In the genomic region with DNA sequence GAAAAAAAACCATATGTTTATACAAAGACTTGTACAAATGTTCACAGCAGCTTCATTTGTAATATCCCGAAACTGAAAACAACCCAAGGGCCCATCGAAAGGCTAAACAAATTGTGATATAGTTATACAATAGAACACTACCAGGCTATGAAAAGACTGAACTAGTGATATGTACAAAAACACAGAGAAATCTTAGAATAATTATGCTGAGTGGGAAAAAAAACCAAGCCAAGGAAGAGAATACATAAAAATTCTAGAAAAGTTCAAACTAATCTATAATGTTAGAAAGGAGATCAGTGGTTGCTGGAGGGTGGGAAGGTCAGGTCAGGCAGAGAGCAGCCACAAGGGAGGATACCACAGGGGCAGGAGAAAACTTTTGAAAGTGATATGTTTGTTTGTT, we compare ENCODE assay signal across 40 cellular contexts. TPM values are rescaled to one million over a fixed set of nuclear protein-coding genes. Genes with fewer than 3 reads are reported as not detected.
"Had no signal": no experiment of that assay in that cellular context is flagged by ENCODE, and none has a peak within 500 bp of the region (broad histone marks: within the 10 kb centered on the region; RNA-seq: fewer than 3 reads in every experiment).

No MANE protein-coding gene starts in this region.

- H3K4me1 Mint-ChIP-seq: activated naive CD4-positive, alpha-beta T cell treated with anti-CD3 and anti-CD28 coated beads, Interleukin-2, amount 10 ng/mL, durations not matched to agents 7 days and 5 days; activated naive CD4-positive, alpha-beta T cell treated with anti-CD3 and anti-CD28 coated beads, Interleukin-2, amount 50 U/mL, for 24 hours; activated naive CD8-positive, alpha-beta T cell treated with anti-CD3 and anti-CD28 coated beads for 36 hours; activated naive CD8-positive, alpha-beta T cell treated with anti-CD3 and anti-CD28 coated beads, Interleukin-2, amount 10 ng/mL, durations not matched to agents 7 days and 5 days; activated naive CD8-positive, alpha-beta T cell treated with anti-CD3 and anti-CD28 coated beads, Interleukin-2, amount 50 U/mL, for 24 hours; activated T-helper 17 cell treated with anti-CD3 and anti-CD28 coated beads, Interleukin-2, amount 50 U/mL, for 72 hours; brain; central memory CD8-positive, alpha-beta T cell had no signal

- H3K36me3 Mint-ChIP-seq: activated naive CD4-positive, alpha-beta T cell treated with anti-CD3 and anti-CD28 coated beads, Interleukin-2, amount 10 ng/mL, durations not matched to agents 7 days and 5 days; activated naive CD4-positive, alpha-beta T cell treated with anti-CD3 and anti-CD28 coated beads, Interleukin-2, amount 50 U/mL, for 24 hours; activated naive CD4-positive, alpha-beta T cell treated with anti-CD3 and anti-CD28 coated beads, Interleukin-2, amount 50 U/mL, for 72 hours; activated naive CD8-positive, alpha-beta T cell; activated naive CD8-positive, alpha-beta T cell treated with anti-CD3 and anti-CD28 coated beads for 36 hours; activated naive CD8-positive, alpha-beta T cell treated with anti-CD3 and anti-CD28 coated beads, Interleukin-2, amount 10 ng/mL, durations not matched to agents 7 days and 5 days; brain had no signal

- H3K9me3 Mint-ChIP-seq: activated naive CD4-positive, alpha-beta T cell treated with anti-CD3 and anti-CD28 coated beads, Interleukin-2, amount 10 ng/mL, durations not matched to agents 7 days and 5 days; activated naive CD4-positive, alpha-beta T cell treated with anti-CD3 and anti-CD28 coated beads, Interleukin-2, amount 50 U/mL, for 72 hours; activated naive CD8-positive, alpha-beta T cell treated with anti-CD3 and anti-CD28 coated beads for 36 hours; activated naive CD8-positive, alpha-beta T cell treated with anti-CD3 and anti-CD28 coated beads, Interleukin-2, amount 10 ng/mL, durations not matched to agents 7 days and 5 days; activated naive CD8-positive, alpha-beta T cell treated with anti-CD3 and anti-CD28 coated beads, Interleukin-2, amount 50 U/mL, for 24 hours; activated T-cell treated with anti-CD3 and anti-CD28 coated beads, Interleukin-2, amount 50 U/mL, for 24 hours; activated T-cell treated with anti-CD3 and anti-CD28 coated beads, Interleukin-2, amount 50 U/mL, for 4 hours; activated T-helper 1 cell treated with anti-CD3 and anti-CD28 coated beads, Interleukin-12 subunit alpha, Interleukin-12 subunit beta, Interleukin-2, Interleukin-4 antibody, amounts not matched to agents 30 ng/mL and 10 ng/mL and 1 ng/mL, durations not matched to agents 14 hours and 24 hours and 36 hours; activated T-helper 17 cell treated with anti-CD3 and anti-CD28 coated beads, Interleukin-2, amount 50 U/mL, for 72 hours; activated T-helper 2 cell treated with anti-CD3 and anti-CD28 coated beads, Interferon-gamma antibody, Interleukin-2, Interleukin-4, amounts not matched to agents 10 μg/mL and 5 μg/mL and 100 μg/mL, durations not matched to agents 14 hours and 24 hours and 36 hours; brain; central memory CD8-positive, alpha-beta T cell had no signal

- H3K9me3 ChIP-seq: adrenal gland, ascending aorta, body of pancreas, breast epithelium had no signal

- DNase-seq: activated effector memory CD4-positive, alpha-beta T cell treated with anti-CD3 and anti-CD28 coated beads, Interleukin-2, amount 50 U/mL, for 16 hours; activated effector memory CD4-positive, alpha-beta T cell treated with Interleukin-2 at 50 U/mL for 16 hours; activated gamma-delta T cell; activated gamma-delta T cell treated with Interleukin-2 at 50 U/mL for 16 hours; activated naive CD4-positive, alpha-beta T cell; activated naive CD4-positive, alpha-beta T cell treated with anti-CD3 and anti-CD28 coated beads for 36 hours; activated naive CD4-positive, alpha-beta T cell treated with anti-CD3 and anti-CD28 coated beads, Interleukin-2, amount 10 ng/mL, durations not matched to agents 7 days and 5 days; activated naive CD4-positive, alpha-beta T cell treated with anti-CD3 and anti-CD28 coated beads, Interleukin-2, amount 50 U/mL, for 16 hours; activated naive CD4-positive, alpha-beta T cell treated with Interleukin-2 at 50 U/mL for 16 hours; activated naive CD8-positive, alpha-beta T cell treated with anti-CD3 and anti-CD28 coated beads for 36 hours; activated naive CD8-positive, alpha-beta T cell treated with anti-CD3 and anti-CD28 coated beads, Interleukin-2, amount 10 ng/mL, durations not matched to agents 7 days and 5 days; activated naive CD8-positive, alpha-beta T cell treated with anti-CD3 and anti-CD28 coated beads, Interleukin-2, amount 50 U/mL, for 24 hours; activated T-cell treated with anti-CD3 and anti-CD28 coated beads, Interleukin-2, amount 50 U/mL, for 1 hour; activated T-cell treated with anti-CD3 and anti-CD28 coated beads, Interleukin-2, amount 50 U/mL, for 24 hours; activated T-cell treated with anti-CD3 and anti-CD28 coated beads, Interleukin-2, amount 50 U/mL, for 4 hours; activated T-cell treated with anti-CD3 and anti-CD28 coated beads, Interleukin-2, amount 50 U/mL, for 48 hours; activated T-cell treated with anti-CD3 and anti-CD28 coated beads, Interleukin-2, amount 50 U/mL, for 72 hours; adrenal gland; amniotic stem cell; amygdala; anterior cingulate cortex; body of pancreas; brain microvascular endothelial cell; caudate nucleus; central memory CD4-positive, alpha-beta T cell; cerebellar nuclear complex had no signal

- FAIRE-seq: astrocyte, bronchial epithelial cell had no signal

- H3K4me3 ChIP-seq: adrenal gland, ascending aorta, body of pancreas, breast epithelium, cardiac muscle cell had no signal

- ATAC-seq: activated naive CD4-positive, alpha-beta T cell treated with anti-CD3 and anti-CD28 coated beads, Interleukin-2, amount 50 U/mL, for 72 hours; activated naive CD8-positive, alpha-beta T cell treated with anti-CD3 and anti-CD28 coated beads, Interleukin-2, amount 50 U/mL, for 24 hours; activated T-cell treated with anti-CD3 and anti-CD28 coated beads, Interleukin-2, amount 50 U/mL, for 4 hours; activated T-cell treated with anti-CD3 and anti-CD28 coated beads, Interleukin-2, amount 50 U/mL, for 72 hours; activated T-helper 17 cell treated with anti-CD3 and anti-CD28 coated beads, Interleukin-2, amount 50 U/mL, for 72 hours; body of pancreas had no signal

- H3K27ac ChIP-seq: adrenal gland, ascending aorta, body of pancreas, brain microvascular endothelial cell, breast epithelium, cardiac muscle cell had no signal

- H3K36me3 ChIP-seq: adrenal gland, ascending aorta, brain microvascular endothelial cell, breast epithelium, cardiac muscle cell had no signal

- H3K4me1 ChIP-seq: adrenal gland, ascending aorta, body of pancreas, breast epithelium had no signal

- H3K4me3 Mint-ChIP-seq: activated naive CD4-positive, alpha-beta T cell treated with anti-CD3 and anti-CD28 coated beads for 36 hours; activated naive CD4-positive, alpha-beta T cell treated with anti-CD3 and anti-CD28 coated beads, Interleukin-2, amount 10 ng/mL, durations not matched to agents 7 days and 5 days; activated naive CD4-positive, alpha-beta T cell treated with anti-CD3 and anti-CD28 coated beads, Interleukin-2, amount 50 U/mL, for 24 hours; activated naive CD8-positive, alpha-beta T cell; activated naive CD8-positive, alpha-beta T cell treated with anti-CD3 and anti-CD28 coated beads for 36 hours; activated naive CD8-positive, alpha-beta T cell treated with anti-CD3 and anti-CD28 coated beads, Interleukin-2, amount 10 ng/mL, durations not matched to agents 7 days and 5 days; activated naive CD8-positive, alpha-beta T cell treated with anti-CD3 and anti-CD28 coated beads, Interleukin-2, amount 50 U/mL, for 24 hours; activated T-cell treated with anti-CD3 and anti-CD28 coated beads, Interleukin-2, amount 50 U/mL, for 24 hours; activated T-cell treated with anti-CD3 and anti-CD28 coated beads, Interleukin-2, amount 50 U/mL, for 4 hours; activated T-cell treated with anti-CD3 and anti-CD28 coated beads, Interleukin-2, amount 50 U/mL, for 72 hours; activated T-helper 1 cell treated with anti-CD3 and anti-CD28 coated beads, Interleukin-12 subunit alpha, Interleukin-12 subunit beta, Interleukin-2, Interleukin-4 antibody, amounts not matched to agents 30 ng/mL and 10 ng/mL and 1 ng/mL, durations not matched to agents 14 hours and 24 hours and 36 hours; activated T-helper 17 cell treated with anti-CD3 and anti-CD28 coated beads, Interleukin-2, amount 50 U/mL, for 72 hours; brain; central memory CD8-positive, alpha-beta T cell had no signal

- H3K27me3 ChIP-seq: ascending aorta, body of pancreas, brain microvascular endothelial cell, breast epithelium, cardiac muscle cell had no signal

- H3K27ac Mint-ChIP-seq: activated naive CD4-positive, alpha-beta T cell treated with anti-CD3 and anti-CD28 coated beads for 36 hours; activated naive CD4-positive, alpha-beta T cell treated with anti-CD3 and anti-CD28 coated beads, Interleukin-2, amount 10 ng/mL, durations not matched to agents 7 days and 5 days; activated naive CD4-positive, alpha-beta T cell treated with anti-CD3 and anti-CD28 coated beads, Interleukin-2, amount 50 U/mL, for 24 hours; activated naive CD4-positive, alpha-beta T cell treated with anti-CD3 and anti-CD28 coated beads, Interleukin-2, amount 50 U/mL, for 72 hours; activated naive CD8-positive, alpha-beta T cell; activated naive CD8-positive, alpha-beta T cell treated with anti-CD3 and anti-CD28 coated beads for 36 hours; activated naive CD8-positive, alpha-beta T cell treated with anti-CD3 and anti-CD28 coated beads, Interleukin-2, amount 10 ng/mL, durations not matched to agents 7 days and 5 days; activated naive CD8-positive, alpha-beta T cell treated with anti-CD3 and anti-CD28 coated beads, Interleukin-2, amount 50 U/mL, for 24 hours; activated T-cell treated with anti-CD3 and anti-CD28 coated beads, Interleukin-2, amount 50 U/mL, for 24 hours; activated T-cell treated with anti-CD3 and anti-CD28 coated beads, Interleukin-2, amount 50 U/mL, for 72 hours; activated T-helper 1 cell treated with anti-CD3 and anti-CD28 coated beads, Interleukin-12 subunit alpha, Interleukin-12 subunit beta, Interleukin-2, Interleukin-4 antibody, amounts not matched to agents 30 ng/mL and 10 ng/mL and 1 ng/mL, durations not matched to agents 14 hours and 24 hours and 36 hours; activated T-helper 17 cell treated with anti-CD3 and anti-CD28 coated beads, Interleukin-2, amount 50 U/mL, for 72 hours; activated T-helper 2 cell treated with anti-CD3 and anti-CD28 coated beads, Interferon-gamma antibody, Interleukin-2, Interleukin-4, amounts not matched to agents 10 μg/mL and 5 μg/mL and 100 μg/mL, durations not matched to agents 14 hours and 24 hours and 36 hours; brain had no signal

RNA-seq across cellular contexts. Expression of gene PABPC3, which starts 7.8 kb away (rescaled TPM):
- total RNA-seq: ascending aorta, body of pancreas, cardiac muscle cell, cardiac septum had no signal
- polyA plus RNA-seq: cardiac muscle cell had no signal
